7 cellular contexts compared by ENCODE assay signal in genomic region chr3:167938516-167938915, GRCh38.
"Had no signal": no experiment of that assay in that cellular context is flagged by ENCODE, and none has a peak within 500 bp of the region (broad histone marks: within the 10 kb centered on the region; RNA-seq: fewer than 3 reads in every experiment).

No MANE protein-coding gene starts in this region.

- DNase-seq: H7, HFFc6, KG1 had no signal

- H3K27ac ChIP-seq: HL-60 had no signal

- H3K9me3 ChIP-seq: HAP-1 had no signal

- H3K4me3 ChIP-seq: GM23338, HAP-1 had no signal

- ATAC-seq: GM23338, HCT116 had no signal

- H3K4me2 ChIP-seq: GM23338 had no signal

- H2AFZ ChIP-seq: GM23338 had no signal

- H3K4me1 ChIP-seq: HAP-1 had no signal

- H3K36me3 ChIP-seq: HAP-1 had no signal
